11 cellular contexts compared by ENCODE assay signal in the genomic region with DNA sequence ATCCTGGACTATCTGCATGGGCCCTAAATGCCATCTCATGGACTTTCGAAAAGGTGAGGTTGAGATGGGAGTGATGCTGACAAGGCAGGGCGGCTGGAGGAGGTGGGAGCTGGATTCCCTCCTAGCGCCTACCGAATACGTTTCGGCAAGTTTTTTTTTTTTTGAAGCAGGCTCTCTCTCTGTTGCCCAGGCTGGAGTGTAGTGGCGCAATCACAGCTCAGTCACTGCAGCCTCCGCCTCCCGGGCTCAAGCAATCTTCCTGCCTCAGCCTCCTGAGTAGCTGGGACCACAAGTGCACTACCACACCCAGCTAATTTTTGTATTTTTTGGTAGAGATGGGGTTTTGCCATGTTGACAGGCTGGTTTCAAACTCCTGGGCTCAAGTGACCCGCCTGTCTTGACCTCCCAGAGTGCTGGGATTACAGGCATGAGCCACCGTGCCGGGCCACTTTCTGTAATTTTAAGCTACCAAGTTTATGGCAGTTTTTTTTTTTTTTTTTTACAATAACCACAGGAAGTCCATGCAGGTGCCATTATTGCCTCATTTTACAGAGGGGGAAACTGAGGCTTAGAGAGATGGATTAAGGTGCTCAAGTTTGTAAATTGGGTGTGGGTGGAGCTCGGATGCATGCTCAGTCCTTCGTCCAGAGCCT.
A peak's percentile ranks its signal among the peaks of the same experiment; 100 is the strongest.
DNase-seq lines count a peak whose midpoint lies in the region; ATAC-seq and TF ChIP-seq lines count a peak whose summit lies in the region.
"Had no signal": no experiment of that assay in that cellular context is flagged by ENCODE, and none has a peak within 500 bp of the region (broad histone marks: within the 10 kb centered on the region; RNA-seq: fewer than 3 reads in every experiment).

No MANE protein-coding gene starts in this region.

- H3K4me1 Mint-ChIP-seq in T-helper 1 cell treated with Interleukin-12 subunit alpha and Interleukin-12 subunit beta and Interleukin-4 antibody, amounts not matched to agents 30 μg/mL and 1 μg/mL, for 36 hours (ENCODE audit: low read depth): peaks cover 36% of the 10 kb centered on the region
- H3K4me1 Mint-ChIP-seq in nephron progenitor cell: peaks cover 32% of the 10 kb centered on the region

- peaks cover 19% of the 10 kb centered on the region for H3K36me3 Mint-ChIP-seq in T-helper 1 cell treated with Interleukin-12 subunit alpha and Interleukin-12 subunit beta and Interleukin-4 antibody, amounts not matched to agents 30 μg/mL and 1 μg/mL, for 36 hours (ENCODE audit: low read depth)
- H3K36me3 Mint-ChIP-seq in nephron progenitor cell (ENCODE audit: low read depth): peaks cover 30% of the 10 kb centered on the region

- H3K36me3 ChIP-seq in PC-3 (ENCODE audit: low read depth, low read length) (peaks cover 3% of the 10 kb centered on the region; the same call in 1 of the 2 replicates), colonic mucosa (no peaks in the 10 kb centered on the region), sigmoid colon (no peaks in the 10 kb centered on the region)

- no peaks in the 10 kb centered on the region for H3K27me3 ChIP-seq in PC-3 (ENCODE audit: low read length)
- H3K27me3 ChIP-seq in colonic mucosa: no peaks in the 10 kb centered on the region
- no peaks in the 10 kb centered on the region for H3K27me3 ChIP-seq in sigmoid colon

- POLR2A ChIA-PET in PC-3 (lab: Charles Lee; ENCODE audit: unreplicated experiment): interaction anchor here (0.5 to 1.0 kb wide), 4 partner anchors 19 to 989 kb away, joined by 3 to 10 read pairs (median 4); no protein-coding TSS in a partner anchor

- CTCF ChIA-PET in PC-3 (lab: Charles Lee): interaction anchor here (1.1 kb wide), 1 partner anchor 26 kb away, joined by 3 read pairs; no protein-coding TSS in a partner anchor

- intact Hi-C loops in PC-3 (cut with micrococcal nuclease) (loop anchor here (10.0 kb wide), 1 partner anchor 244 kb away; the partner anchor contains the start of gene PRKCA), colonic mucosa (cut with DNase I) (no loop called here), sigmoid colon (cut with DNase I) (no loop called here)

- H3K27ac Mint-ChIP-seq in T-helper 1 cell treated with Interleukin-12 subunit alpha and Interleukin-12 subunit beta and Interleukin-4 antibody, amounts not matched to agents 30 μg/mL and 1 μg/mL, for 36 hours: peak overlapping the region; percentile 76
- H3K27ac Mint-ChIP-seq in nephron progenitor cell: peak overlapping the region; percentile 52

- H3K27ac ChIP-seq in PC-3 (ENCODE audit: low read length): peak overlapping the region; percentile 98
- H3K27ac ChIP-seq in colonic mucosa: peak overlapping the region; percentile 15
- peak overlapping the region in 2 of 4 donors; percentile 61 to 62 for H3K27ac ChIP-seq in sigmoid colon
- H3K27ac ChIP-seq: 22Rv1 had no signal

- H3K9ac ChIP-seq in PC-3 (ENCODE audit: low read length) (peak overlapping the region; percentile 81), colonic mucosa (ENCODE audit: low read depth in 2 of 2, low read length in 2 of 2) (no peak overlapping the region)

- H3K4me1 ChIP-seq in PC-3 (ENCODE audit: insufficient read depth, low read length): peaks cover 70% of the 10 kb centered on the region
- peaks cover 15% of the 10 kb centered on the region for H3K4me1 ChIP-seq in colonic mucosa
- H3K4me1 ChIP-seq in sigmoid colon: peaks cover 0 to 35% (median 28%) of the 10 kb centered on the region in 4 donors

- DNase-seq in T-helper 1 cell (no peak), PC-3 (no peak), colonic mucosa (no peak), nephron progenitor cell (no peak), cortex of kidney (lab: John Stamatoyannopoulos, UW) (no peak), sigmoid colon (no peak)
- DNase-seq: anterior cingulate cortex, NCI-H1417 had no signal

- WGBS in sigmoid colon, 2 donors: 94 to 95% methylated on average over 14 of the region's 14 CpGs

- H3K4me3 ChIP-seq in PC-3 (ENCODE audit: low read length): peak overlapping the region; percentile 3; the same call in 1 of the 2 replicates
- no peak overlapping the region for H3K4me3 ChIP-seq in colonic mucosa
- H3K4me3 ChIP-seq in sigmoid colon: no peak overlapping the region

- no peak overlapping the region for H2AFZ ChIP-seq in PC-3 (ENCODE audit: low read length)

- peaks cover 63% of the 10 kb centered on the region for H3K79me2 ChIP-seq in PC-3 (ENCODE audit: low read length)

- peaks cover 21% of the 10 kb centered on the region for H3F3A ChIP-seq in PC-3 (ENCODE audit: low read length, unreplicated experiment)

- BruUV-seq in PC-3 (replicated peaks; lab: Mats Ljungman, UMichigan): no TSS peak

- TF ChIP-seq CTCF in PC-3 (conservative IDR thresholded peaks at IDR 0.05; ENCODE audit: low read depth, low read length) (no peak), colonic mucosa (IDR thresholded peaks at IDR 0.05) (no peak), nephron progenitor cell (IDR thresholded peaks at IDR 0.05) (no peak), sigmoid colon (IDR thresholded peaks at IDR 0.05) (no peak)

- no peak for TF ChIP-seq POLR2A in sigmoid colon (IDR thresholded peaks at IDR 0.05)

- no peaks in the 10 kb centered on the region for H3K27me3 Mint-ChIP-seq in T-helper 1 cell treated with Interleukin-12 subunit alpha and Interleukin-12 subunit beta and Interleukin-4 antibody, amounts not matched to agents 30 μg/mL and 1 μg/mL, for 36 hours (ENCODE audit: low read depth)
- peaks cover 10% of the 10 kb centered on the region for H3K27me3 Mint-ChIP-seq in nephron progenitor cell (ENCODE audit: low read depth, poor library complexity)

- ATAC-seq in PC-3 (no peak), GM18858 (IDR thresholded peaks at IDR 0.05; ENCODE audit: unreplicated experiment) (no peak)

- peak overlapping the region; percentile 73 for H3K4me2 ChIP-seq in PC-3 (ENCODE audit: low read length)

- H3K9me3 ChIP-seq in PC-3 (ENCODE audit: low read length): no peaks in the 10 kb centered on the region
- no peaks in the 10 kb centered on the region for H3K9me3 ChIP-seq in colonic mucosa
- no peaks in the 10 kb centered on the region for H3K9me3 ChIP-seq in sigmoid colon

- H3K4me3 Mint-ChIP-seq in T-helper 1 cell treated with Interleukin-12 subunit alpha and Interleukin-12 subunit beta and Interleukin-4 antibody, amounts not matched to agents 30 μg/mL and 1 μg/mL, for 36 hours: peak overlapping the region; percentile 33
- H3K4me3 Mint-ChIP-seq in nephron progenitor cell: no peak overlapping the region

- H3K9me3 Mint-ChIP-seq in T-helper 1 cell treated with Interleukin-12 subunit alpha and Interleukin-12 subunit beta and Interleukin-4 antibody, amounts not matched to agents 30 μg/mL and 1 μg/mL, for 36 hours: peaks cover 5% of the 10 kb centered on the region
- peaks cover 33% of the 10 kb centered on the region for H3K9me3 Mint-ChIP-seq in nephron progenitor cell

- TF ChIP-seq EP300 in sigmoid colon (IDR thresholded peaks at IDR 0.05): no peak

- H4K20me1 ChIP-seq in PC-3 (ENCODE audit: low read length): no peaks in the 10 kb centered on the region

- H3K9me2 ChIP-seq in PC-3 (replicated peaks; ENCODE audit: low read length): no peaks in the 10 kb centered on the region
